In genomic region chr15:100717596-100717995, GRCh38 we compare ENCODE assay signal across 19 cellular contexts.
A peak's percentile ranks its signal among the peaks of the same experiment; 100 is the strongest.
DNase-seq lines count a peak whose midpoint lies in the region; ATAC-seq and TF ChIP-seq lines count a peak whose summit lies in the region.
"Had no signal": no experiment of that assay in that cellular context is flagged by ENCODE, and none has a peak within 500 bp of the region (broad histone marks: within the 10 kb centered on the region; RNA-seq: fewer than 3 reads in every experiment).

No MANE protein-coding gene starts in this region.

- H2BK5ac ChIP-seq in neuronal stem cell (ENCODE audit: low read length), result no peak overlapping the region

- H3K36me3 Mint-ChIP-seq in Calu3 (ENCODE audit: insufficient read depth, unreplicated experiment), result peaks cover 74% of the 10 kb centered on the region
- no peaks in the 10 kb centered on the region for H3K36me3 Mint-ChIP-seq in central memory CD8-positive, alpha-beta T cell (ENCODE audit: insufficient read depth)
- H3K36me3 Mint-ChIP-seq: CD14-positive monocyte had no signal

- no peaks in the 10 kb centered on the region for H3K79me1 ChIP-seq in neuronal stem cell (ENCODE audit: low read depth, low read length)

- BruUV-seq in Calu3 (replicated peaks; lab: Mats Ljungman, UMichigan), result no TSS peak
- no TSS peak for BruUV-seq in PC-3 (replicated peaks; lab: Mats Ljungman, UMichigan)

- H3K18ac ChIP-seq in neuronal stem cell (ENCODE audit: low read length), result no peak overlapping the region

- H3K79me2 ChIP-seq in PC-3 (ENCODE audit: low read length), result peaks cover 26% of the 10 kb centered on the region

- peaks cover 8% of the 10 kb centered on the region for H3F3A ChIP-seq in PC-3 (ENCODE audit: low read length, unreplicated experiment)

- H4K91ac ChIP-seq in neuronal stem cell (ENCODE audit: low read depth, low read length, poor library complexity), result no peak overlapping the region

- no peaks in the 10 kb centered on the region for H3K27me3 Mint-ChIP-seq in Calu3 (ENCODE audit: unreplicated experiment)
- peaks cover 21% of the 10 kb centered on the region for H3K27me3 Mint-ChIP-seq in central memory CD8-positive, alpha-beta T cell

- no peak for ATAC-seq in PC-3
- ATAC-seq in central memory CD8-positive, alpha-beta T cell (replicated peaks; ENCODE audit: extremely low read depth, poor library complexity, severe bottlenecking), result no peak
- ATAC-seq in body of pancreas, result no peak
- no peak for ATAC-seq in GM18861 (IDR thresholded peaks at IDR 0.05; ENCODE audit: unreplicated experiment)

- H2BK12ac ChIP-seq in neuronal stem cell (ENCODE audit: low read length), result no peak overlapping the region

- H3K23ac ChIP-seq in neuronal stem cell (ENCODE audit: low read depth, low read length, poor library complexity), result no peak overlapping the region

- H3K27ac Mint-ChIP-seq in Calu3 (ENCODE audit: unreplicated experiment), result peak overlapping the region; percentile 98
- H3K27ac Mint-ChIP-seq in central memory CD8-positive, alpha-beta T cell (ENCODE audit: low read depth), result peak overlapping the region; percentile 39

- no peak overlapping the region for H4K8ac ChIP-seq in neuronal stem cell (ENCODE audit: low read depth, low read length)

- H3K9ac ChIP-seq in PC-3 (ENCODE audit: low read length), result peak overlapping the region; percentile 54; the same call in 1 of the 2 replicates
- no peak overlapping the region for H3K9ac ChIP-seq in neuronal stem cell (ENCODE audit: low read depth, low read length, poor library complexity)

- H2BK120ac ChIP-seq in neuronal stem cell (ENCODE audit: low read depth, low read length), result no peak overlapping the region

- H3K4me3 Mint-ChIP-seq in Calu3 (ENCODE audit: low read depth, unreplicated experiment), result peak overlapping the region; percentile 26
- no peak overlapping the region for H3K4me3 Mint-ChIP-seq in central memory CD8-positive, alpha-beta T cell
- H3K4me3 Mint-ChIP-seq: CD14-positive monocyte had no signal

- no CpG with 5 or more reads among the region's 2 CpGs for WGBS in neuronal stem cell (ENCODE audit: extremely low coverage in 2 of 2, insufficient read length in 2 of 2, insufficient replicate concordance in 1 of 2), 2 donors
- WGBS in thyroid gland, 2 donors, result 90 to 93% methylated on average over 2 of the region's 2 CpGs
- WGBS in body of pancreas, 2 donors, result 94 to 100% methylated on average over 2 of the region's 2 CpGs

- H3K9me3 Mint-ChIP-seq in Calu3 (ENCODE audit: low read depth, unreplicated experiment), result peaks cover 6% of the 10 kb centered on the region
- H3K9me3 Mint-ChIP-seq in central memory CD8-positive, alpha-beta T cell, result no peaks in the 10 kb centered on the region

- H3K27me3 ChIP-seq in PC-3 (ENCODE audit: low read length) (no peaks in the 10 kb centered on the region), neuronal stem cell (ENCODE audit: control insufficient read depth in 3 of 3, insufficient read depth in 3 of 3, low read depth in 1 of 3, low read length in 3 of 3) (no peaks in the 10 kb centered on the region), thyroid gland (no peaks in the 10 kb centered on the region), body of pancreas (no peaks in the 10 kb centered on the region)
- H3K27me3 ChIP-seq: SJSA1 had no signal

- H2AFZ ChIP-seq in PC-3 (ENCODE audit: low read length), result no peak overlapping the region
- no peak overlapping the region for H2AFZ ChIP-seq in neuronal stem cell (ENCODE audit: low read length)

- H4K20me1 ChIP-seq in PC-3 (ENCODE audit: low read length), result no peaks in the 10 kb centered on the region

- DNase-seq in Calu3, result no peak
- DNase-seq in PC-3, result no peak
- no peak for DNase-seq in central memory CD8-positive, alpha-beta T cell (ENCODE audit: low spot score in 2 of 2)
- no peak for DNase-seq in neuronal stem cell (ENCODE audit: low spot score)
- no peak for DNase-seq in thyroid gland
- DNase-seq in body of pancreas, result no peak
- DNase-seq in NAMALWA (ENCODE audit: low spot score), result no peak
- DNase-seq: ACHN, DMS 273 treated with DMSO at 0.1 percent for 48 hours, HCEC 1CT, NCI-H1092, NCI-H146, NCI-H2081, NCI-H524, NCI-H82 had no signal

- TF ChIP-seq CTCF in Calu3 (IDR thresholded peaks at IDR 0.05; ENCODE audit: unreplicated experiment), result no peak
- TF ChIP-seq CTCF in PC-3 (conservative IDR thresholded peaks at IDR 0.05; ENCODE audit: low read depth, low read length), result no peak
- no peak for TF ChIP-seq CTCF in thyroid gland (IDR thresholded peaks at IDR 0.05)
- no peak for TF ChIP-seq CTCF in body of pancreas (IDR thresholded peaks at IDR 0.05)

- CTCF ChIA-PET in Calu3 (lab: Charles Lee) (interaction anchor here (0.8 kb wide), 1 partner anchor 8 kb away, joined by 5 read pairs; no protein-coding TSS in a partner anchor), PC-3 (lab: Charles Lee) (no interaction called here)

- no peak overlapping the region for H3K4ac ChIP-seq in neuronal stem cell (ENCODE audit: low read length)

- H3K36me3 ChIP-seq in PC-3 (ENCODE audit: low read depth, low read length) (no peaks in the 10 kb centered on the region), neuronal stem cell (replicated peaks in 1 of 2; ENCODE audit: control insufficient read depth in 2 of 2, insufficient read depth in 2 of 2, low read length in 2 of 2) (no peaks in the 10 kb centered on the region), thyroid gland (no peaks in the 10 kb centered on the region), body of pancreas (replicated peaks in 1 of 2; ENCODE audit: insufficient read depth in 1 of 2, low read depth in 2 of 2) (no peaks in the 10 kb centered on the region)
- H3K36me3 ChIP-seq: SJSA1 had no signal

- POLR2A ChIA-PET in PC-3 (lab: Charles Lee; ENCODE audit: unreplicated experiment), result no interaction called here

- TF ChIP-seq POLR2A in thyroid gland (IDR thresholded peaks at IDR 0.05) (no peak), body of pancreas (IDR thresholded peaks at IDR 0.05) (no peak)

- peak overlapping the region; percentile 97 for H3K27ac ChIP-seq in PC-3 (ENCODE audit: low read length)
- H3K27ac ChIP-seq in neuronal stem cell (replicated peaks; ENCODE audit: low read length), result no peak overlapping the region
- H3K27ac ChIP-seq in thyroid gland, result no peak overlapping the region
- peak overlapping the region in 2 of 4 donors; percentile 8 to 79 for H3K27ac ChIP-seq in body of pancreas
- H3K27ac ChIP-seq: HL-60, SJSA1 had no signal

- no peak overlapping the region for H3K4me2 ChIP-seq in PC-3 (ENCODE audit: low read length)
- H3K4me2 ChIP-seq in neuronal stem cell (ENCODE audit: insufficient read depth, low read length, poor library complexity, severe bottlenecking), result no peak overlapping the region

- H3K4me1 ChIP-seq in PC-3 (ENCODE audit: insufficient read depth, low read length) (peaks cover 48% of the 10 kb centered on the region), neuronal stem cell (ENCODE audit: control insufficient read depth in 2 of 2, insufficient read depth in 1 of 2, low read depth in 1 of 2, low read length in 2 of 2) (no peaks in the 10 kb centered on the region), thyroid gland (peaks cover 24 to 43% of the 10 kb centered on the region in 2 donors), body of pancreas (peaks cover 78% of the 10 kb centered on the region)

- H3K4me3 ChIP-seq in PC-3 (ENCODE audit: low read length), result no peak overlapping the region
- no peak overlapping the region for H3K4me3 ChIP-seq in neuronal stem cell (ENCODE audit: low read length in 2 of 2)
- H3K4me3 ChIP-seq in thyroid gland (replicated peaks in 1 of 3), result no peak overlapping the region
- no peak overlapping the region for H3K4me3 ChIP-seq in body of pancreas
- H3K4me3 ChIP-seq: SJSA1 had no signal

- no peak overlapping the region for H2BK15ac ChIP-seq in neuronal stem cell (ENCODE audit: low read length)

- intact Hi-C loops in Calu3 (cut with micrococcal nuclease; ENCODE audit: unreplicated experiment) (no loop called here), PC-3 (cut with micrococcal nuclease) (no loop called here), thyroid gland (cut with DNase I) (no loop called here), body of pancreas (cut with DNase I) (loop anchor here (10.0 kb wide), 1 partner anchor 157 kb away; the partner anchor contains the start of gene ALDH1A3)

- no peak overlapping the region for H3K14ac ChIP-seq in neuronal stem cell (ENCODE audit: low read length)

- no peaks in the 10 kb centered on the region for H3K9me2 ChIP-seq in PC-3 (replicated peaks; ENCODE audit: low read length)

- H3K4me1 Mint-ChIP-seq in Calu3 (ENCODE audit: low read depth, unreplicated experiment), result peaks cover 90% of the 10 kb centered on the region
- H3K4me1 Mint-ChIP-seq in central memory CD8-positive, alpha-beta T cell, result no peaks in the 10 kb centered on the region

- H2AK5ac ChIP-seq in neuronal stem cell (ENCODE audit: low read depth, low read length), result peak overlapping the region; percentile 51

- H3K9me3 ChIP-seq in PC-3 (ENCODE audit: low read length) (no peaks in the 10 kb centered on the region), neuronal stem cell (replicated peaks in 1 of 2; ENCODE audit: control insufficient read depth in 2 of 2, insufficient read depth in 1 of 2, low read depth in 1 of 2, low read length in 2 of 2) (no peaks in the 10 kb centered on the region), thyroid gland (no peaks in the 10 kb centered on the region), body of pancreas (no peaks in the 10 kb centered on the region)
- H3K9me3 ChIP-seq: SJSA1 had no signal
